Comparison of ENCODE assay signal across 1 cellular context in genomic region chr3:52249683-52250082, GRCh38.
TF ChIP-seq lines count a peak whose summit lies in the region.

No MANE protein-coding gene starts in this region.

TF ChIP-seq in SK-N-SH, 30 proteins besides CTCF, POLR2A, EP300 and RAD21 (continued from another document):
- TF ChIP-seq REST (IDR thresholded peaks at IDR 0.05; ENCODE audit: low read depth, low read length) (no peak), MXI1 (IDR thresholded peaks at IDR 0.05; ENCODE audit: low read depth, low read length) (no peak), RCOR1 (IDR thresholded peaks at IDR 0.05; ENCODE audit: low read length) (no peak)
